Comparison of ENCODE assay signal across 1 cellular context in the genomic region with DNA sequence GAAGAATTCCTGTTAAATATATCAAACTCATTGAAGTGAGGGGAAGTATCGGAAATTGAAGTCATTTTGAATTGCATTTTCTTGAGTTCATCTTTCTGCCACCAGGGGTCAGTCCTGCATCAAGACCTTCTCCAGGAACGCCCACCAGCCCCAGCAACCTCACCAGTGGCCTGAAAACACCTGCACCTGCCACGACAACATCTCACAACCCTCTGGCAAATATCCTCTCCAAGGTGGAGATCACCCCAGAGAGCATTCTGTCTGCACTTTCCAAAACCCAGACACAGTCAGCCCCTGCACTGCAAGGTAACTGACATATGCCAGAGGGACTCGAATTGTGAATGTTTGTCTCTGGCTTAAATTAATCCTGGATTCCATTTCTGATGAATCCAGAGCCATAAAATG.
TF ChIP-seq lines count a peak whose summit lies in the region.

No MANE protein-coding gene starts in this region.

TF ChIP-seq in H1, 55 proteins besides CTCF, POLR2A, EP300 and RAD21:
- TF ChIP-seq SIN3A (conservative IDR thresholded peaks at IDR 0.05 in 1 of 2, IDR thresholded peaks at IDR 0.05 in 1 of 2; ENCODE audit: low read depth in 1 of 2, low read length in 2 of 2) (0 out of 4 replicates have a peak, but pooled peaks of 1 of the 2 experiments have one; percentile 28), ATF3 (IDR thresholded peaks at IDR 0.05; ENCODE audit: insufficient read depth, low read depth, low read length) (no peak)
